ENCODE assay signal across 13 cellular contexts in the genomic region with DNA sequence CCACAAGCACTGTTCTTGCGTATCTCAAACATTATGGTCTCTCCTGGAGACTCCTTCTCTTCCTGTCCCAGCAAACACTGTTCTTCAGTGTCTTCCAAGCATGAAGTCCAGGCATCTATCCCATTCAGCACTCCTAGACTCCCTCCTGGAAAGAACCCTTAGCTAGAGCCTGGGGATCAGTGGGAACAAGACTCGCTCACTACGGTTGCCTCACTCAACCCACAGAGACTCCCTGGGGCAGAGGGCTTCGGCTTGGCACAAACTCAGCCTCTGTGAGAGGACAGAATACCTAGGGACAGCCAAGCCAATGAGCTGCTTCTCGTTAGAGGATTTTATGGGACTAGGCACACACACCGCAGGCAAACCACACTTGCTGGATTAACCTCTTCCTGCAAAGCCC.
DNase-seq lines count a peak whose midpoint lies in the region; ATAC-seq and TF ChIP-seq lines count a peak whose summit lies in the region.
"Had no signal": no experiment of that assay in that cellular context is flagged by ENCODE, and none has a peak within 500 bp of the region (broad histone marks: within the 10 kb centered on the region; RNA-seq: fewer than 3 reads in every experiment).

No MANE protein-coding gene starts in this region.

- in situ Hi-C loops in astrocyte of the spinal cord (cut with HindIII; ENCODE audit: low sequenced_read_pairs) = no loop called here

- peaks cover 41% of the 10 kb centered on the region for H3F3A ChIP-seq in SK-N-SH (replicated peaks; ENCODE audit: insufficient read depth)

- POLR2A ChIA-PET in SK-N-SH (lab: Yijun Ruan, JAX) = no interaction called here

- H3K27ac ChIP-seq in SK-N-SH (ENCODE audit: low read depth in 2 of 2, low read length in 1 of 2) (peak overlapping the region in 1 of 2 experiments; percentile 98; a peak in 2 of 4 replicates), uterus (peak overlapping the region; percentile 33 to 73), SJCRH30 (no peak overlapping the region)

- no peak for TF ChIP-seq CTCF in SK-N-SH (IDR thresholded peaks at IDR 0.05)
- TF ChIP-seq CTCF in astrocyte of the spinal cord (IDR thresholded peaks at IDR 0.05; ENCODE audit: low read depth, low read length) = no peak
- no peak for TF ChIP-seq CTCF in uterus (IDR thresholded peaks at IDR 0.05)

- no peak for TF ChIP-seq POLR2A in uterus (IDR thresholded peaks at IDR 0.05)

- H3K9me3 ChIP-seq in SK-N-SH = no peaks in the 10 kb centered on the region
- no peaks in the 10 kb centered on the region for H3K9me3 ChIP-seq in uterus
- H3K9me3 ChIP-seq in SJCRH30 (replicated peaks) = no peaks in the 10 kb centered on the region

- no peak overlapping the region for H2AFZ ChIP-seq in SK-N-SH (ENCODE audit: low read depth)

- no peak overlapping the region; the same call in 1 of the 2 replicates for H3K9ac ChIP-seq in SK-N-SH

- CTCF ChIA-PET in SK-N-SH (lab: Yijun Ruan, JAX) = interaction anchor here (0.6 to 2.3 kb wide), 7 partner anchors 11 to 183 kb away, joined by 3 to 14 read pairs (median 3); no protein-coding TSS in a partner anchor

- H3K36me3 ChIP-seq in SK-N-SH (replicated peaks in 1 of 2; ENCODE audit: control insufficient read depth in 1 of 2, insufficient read depth in 2 of 2, low read length in 1 of 2) (peaks cover 2 to 36% of the 10 kb centered on the region in 2 experiments), uterus (no peaks in the 10 kb centered on the region), SJCRH30 (peaks cover 5% of the 10 kb centered on the region; the same call in 1 of the 2 replicates)

- WGBS in SK-N-SH (ENCODE audit: low lambda C conversion rate) = 73% methylated on average over 6 of the region's 6 CpGs

- DNase-seq in SK-N-SH (no peak), astrocyte of the spinal cord (ENCODE audit: low read depth, low spot score) (peak; percentile 81), medulla oblongata (ENCODE audit: extremely low spot score) (peak; percentile 47), uterus (no peak), kidney glomerular epithelial cell (lab: John Stamatoyannopoulos, UW) (no peak), SJCRH30 (no peak)
- DNase-seq: 8988T; activated B cell treated with CpG ODN at 0.5 μM for 24 hours; Calu3; NCI-H2107; stimulated activated naive CD8-positive, alpha-beta T cell treated with anti-CD3 and anti-CD28 coated beads, Interleukin-15, Interleukin-2, amounts not matched to agents 100 U/mL and 50 U/mL, for 24 hours had no signal

- intact Hi-C loops in uterus (cut with DNase I; ENCODE audit: low total_unique reads) = no loop called here

- ATAC-seq in SK-N-SH treated with all-trans-retinoic acid at 6 μM for 48 hours (no peak; the same call in 2 of the 3 replicates), HG03097 (IDR thresholded peaks at IDR 0.05; ENCODE audit: low FRiP score, unreplicated experiment) (no peak)
- ATAC-seq: stimulated activated naive CD8-positive, alpha-beta T cell treated with anti-CD3 and anti-CD28 coated beads, Interleukin-15, Interleukin-2, amounts not matched to agents 100 U/mL and 50 U/mL, for 24 hours had no signal

- no peak for TF ChIP-seq EP300 in SK-N-SH (IDR thresholded peaks at IDR 0.05; ENCODE audit: borderline replicate concordance in 1 of 2, low read depth in 1 of 2, low read length in 1 of 2)

- H3K79me2 ChIP-seq in SK-N-SH (ENCODE audit: insufficient read depth) = peaks cover 100% of the 10 kb centered on the region

- H3K4me1 ChIP-seq in SK-N-SH (ENCODE audit: control insufficient read depth in 1 of 2, insufficient read depth in 2 of 2, low read depth in 1 of 2, low read length in 1 of 2) (peaks cover 22 to 47% of the 10 kb centered on the region in 2 experiments; a peak in 3 of 4 replicates), uterus (no peaks in the 10 kb centered on the region), SJCRH30 (peaks cover 10% of the 10 kb centered on the region)

- H3K27me3 ChIP-seq in SK-N-SH (ENCODE audit: insufficient read depth) (no peaks in the 10 kb centered on the region), uterus (no peaks in the 10 kb centered on the region), SJCRH30 (no peaks in the 10 kb centered on the region)

- no peaks in the 10 kb centered on the region; the same call in 1 of the 2 replicates for H4K20me1 ChIP-seq in SK-N-SH (ENCODE audit: insufficient read depth)

- H3K9me2 ChIP-seq in SK-N-SH = no peaks in the 10 kb centered on the region

- no peak for TF ChIP-seq RAD21 in SK-N-SH (IDR thresholded peaks at IDR 0.05; ENCODE audit: low read length)

- H3K4me3 ChIP-seq in SK-N-SH (ENCODE audit: low read depth in 2 of 2, low read length in 1 of 2) = no peak overlapping the region
- no peak overlapping the region for H3K4me3 ChIP-seq in astrocyte of the spinal cord (ENCODE audit: low read depth, low read length)
- no peak overlapping the region for H3K4me3 ChIP-seq in uterus
- no peak overlapping the region for H3K4me3 ChIP-seq in SJCRH30

- H3K4me2 ChIP-seq in SK-N-SH = peak overlapping the region; percentile 81; the same call in 1 of the 2 replicates

TF ChIP-seq in SK-N-SH, 30 proteins besides CTCF, POLR2A, EP300 and RAD21 (continues in another document):
- TF ChIP-seq FOSL2 (IDR thresholded peaks at IDR 0.05; ENCODE audit: borderline replicate concordance, low read depth) (no peak), TAF1 (IDR thresholded peaks at IDR 0.05; ENCODE audit: borderline replicate concordance, low read depth, low read length) (no peak), YY1 (IDR thresholded peaks at IDR 0.05; ENCODE audit: low read depth) (no peak), EZH2phosphoT487 (IDR thresholded peaks at IDR 0.05; ENCODE audit: borderline replicate concordance, low read depth) (no peak), CHD2 (IDR thresholded peaks at IDR 0.05; ENCODE audit: low read length, partially characterized antibody) (no peak)
- TF ChIP-seq, protein P1, sequence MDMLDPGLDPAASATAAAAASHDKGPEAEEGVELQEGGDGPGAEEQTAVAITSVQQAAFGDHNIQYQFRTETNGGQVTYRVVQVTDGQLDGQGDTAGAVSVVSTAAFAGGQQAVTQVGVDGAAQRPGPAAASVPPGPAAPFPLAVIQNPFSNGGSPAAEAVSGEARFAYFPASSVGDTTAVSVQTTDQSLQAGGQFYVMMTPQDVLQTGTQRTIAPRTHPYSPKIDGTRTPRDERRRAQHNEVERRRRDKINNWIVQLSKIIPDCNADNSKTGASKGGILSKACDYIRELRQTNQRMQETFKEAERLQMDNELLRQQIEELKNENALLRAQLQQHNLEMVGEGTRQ (IDR thresholded peaks at IDR 0.05; ENCODE audit: borderline replicate concordance, low read depth, low read length) = no peak

TF ChIP-seq in SK-N-SH treated with all-trans-retinoic acid at 6 μM for 48 hours, 23 proteins besides CTCF, POLR2A, EP300 and RAD21 (continues in another document):
- no peak for TF ChIP-seq BACH2 (CRISPR knock-in tag; IDR thresholded peaks at IDR 0.05; ENCODE audit: borderline replicate concordance)
- TF ChIP-seq ZNF70 (CRISPR knock-in tag; IDR thresholded peaks at IDR 0.05) = no peak
- TF ChIP-seq ISL1 (CRISPR knock-in tag; IDR thresholded peaks at IDR 0.05) = no peak
- TF ChIP-seq TOX (CRISPR knock-in tag; IDR thresholded peaks at IDR 0.05; ENCODE audit: borderline replicate concordance) = no peak
- TF ChIP-seq ZFP3 (CRISPR knock-in tag; IDR thresholded peaks at IDR 0.05) = no peak
- TF ChIP-seq ARNTL (CRISPR knock-in tag; IDR thresholded peaks at IDR 0.05; ENCODE audit: borderline replicate concordance, low read depth) = no peak
- no peak for TF ChIP-seq OSR1 (CRISPR knock-in tag; IDR thresholded peaks at IDR 0.05)
- no peak for TF ChIP-seq TSHZ2 (CRISPR knock-in tag; IDR thresholded peaks at IDR 0.05)
- no peak for TF ChIP-seq TCF4 (CRISPR knock-in tag; IDR thresholded peaks at IDR 0.05; ENCODE audit: borderline replicate concordance)
- no peak for TF ChIP-seq ESRRG (CRISPR knock-in tag; IDR thresholded peaks at IDR 0.05)
- TF ChIP-seq PPARA (CRISPR knock-in tag; IDR thresholded peaks at IDR 0.05; ENCODE audit: borderline replicate concordance) = no peak
- TF ChIP-seq, protein P2, sequence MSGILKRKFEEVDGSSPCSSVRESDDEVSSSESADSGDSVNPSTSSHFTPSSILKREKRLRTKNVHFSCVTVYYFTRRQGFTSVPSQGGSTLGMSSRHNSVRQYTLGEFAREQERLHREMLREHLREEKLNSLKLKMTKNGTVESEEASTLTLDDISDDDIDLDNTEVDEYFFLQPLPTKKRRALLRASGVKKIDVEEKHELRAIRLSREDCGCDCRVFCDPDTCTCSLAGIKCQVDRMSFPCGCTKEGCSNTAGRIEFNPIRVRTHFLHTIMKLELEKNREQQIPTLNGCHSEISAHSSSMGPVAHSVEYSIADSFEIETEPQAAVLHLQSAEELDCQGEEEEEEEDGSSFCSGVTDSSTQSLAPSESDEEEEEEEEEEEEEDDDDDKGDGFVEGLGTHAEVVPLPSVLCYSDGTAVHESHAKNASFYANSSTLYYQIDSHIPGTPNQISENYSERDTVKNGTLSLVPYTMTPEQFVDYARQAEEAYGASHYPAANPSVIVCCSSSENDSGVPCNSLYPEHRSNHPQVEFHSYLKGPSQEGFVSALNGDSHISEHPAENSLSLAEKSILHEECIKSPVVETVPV (CRISPR knock-in tag; IDR thresholded peaks at IDR 0.05) = no peak
- no peak for TF ChIP-seq ZFP30 (CRISPR knock-in tag; IDR thresholded peaks at IDR 0.05)

Comparison
In these comparisons a context has a peak if more than half of its experiments do, and no peak if none do; other contexts are left out.
1. DNase-seq: peak in astrocyte of the spinal cord (single experiment) and medulla oblongata (single experiment); none in SK-N-SH (single experiment), uterus (0 of 2), kidney glomerular epithelial cell (single experiment) and SJCRH30 (0 of 2).